Comparison of ENCODE assay signal across 20 cellular contexts in the genomic region with DNA sequence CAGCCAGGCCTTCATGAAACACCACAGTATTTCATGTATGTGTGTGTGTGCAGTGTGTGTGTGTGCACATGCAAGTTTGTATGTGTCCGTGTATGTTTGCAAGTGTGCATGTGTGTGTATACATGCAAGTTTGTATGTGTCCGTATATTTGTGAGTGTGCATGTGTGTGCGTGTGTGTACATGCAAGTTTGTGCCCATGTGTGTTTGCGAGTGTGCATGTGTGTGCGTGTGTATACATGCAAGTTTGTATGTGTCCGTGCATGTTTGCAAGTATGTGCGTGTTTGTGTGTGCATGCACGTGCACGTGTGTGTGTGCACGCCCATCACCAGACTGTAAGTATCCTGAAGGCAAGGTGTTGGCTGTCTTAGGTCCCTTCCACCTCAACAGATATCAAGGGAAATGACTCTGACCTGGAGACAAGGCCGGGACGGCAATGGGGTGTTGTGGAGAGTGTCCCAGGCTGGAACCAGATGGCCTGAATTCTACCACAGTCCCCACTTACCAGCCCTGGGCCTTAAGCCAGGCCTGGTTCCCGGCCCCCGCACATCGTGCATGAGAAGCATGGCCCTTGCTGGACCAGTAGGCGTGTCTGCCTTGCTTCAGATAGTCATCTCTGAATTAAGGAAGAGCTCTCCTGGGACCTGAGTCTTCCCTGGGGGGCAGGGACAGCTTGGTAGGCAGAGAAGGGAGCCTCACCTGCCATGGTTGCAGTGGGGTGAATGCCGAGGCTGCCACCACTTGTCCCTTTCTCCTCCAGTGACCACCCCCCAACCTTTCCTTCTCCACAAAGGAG.
"Had no signal": no experiment of that assay in that cellular context is flagged by ENCODE, and none has a peak within 500 bp of the region (broad histone marks: within the 10 kb centered on the region; RNA-seq: fewer than 3 reads in every experiment).

No MANE protein-coding gene starts in this region.

- H3K36me3 ChIP-seq: adrenal gland, colonic mucosa, lower lobe of right lung, neutrophil, pancreas, transverse colon had no signal

- H3K4me1 ChIP-seq: colonic mucosa had no signal

- H3K27me3 Mint-ChIP-seq: activated naive CD4-positive, alpha-beta T cell treated with anti-CD3 and anti-CD28 coated beads, Interleukin-2, amount 50 U/mL, for 24 hours had no signal

- H3K4me3 Mint-ChIP-seq: activated naive CD4-positive, alpha-beta T cell treated with anti-CD3 and anti-CD28 coated beads, Interleukin-2, amount 50 U/mL, for 24 hours; natural killer cell had no signal

- FAIRE-seq: pancreas had no signal

- H3K9me3 Mint-ChIP-seq: activated naive CD4-positive, alpha-beta T cell treated with anti-CD3 and anti-CD28 coated beads, Interleukin-2, amount 50 U/mL, for 24 hours had no signal

- H3K4me3 ChIP-seq: adrenal gland, colonic mucosa, lower lobe of right lung, pancreas, transverse colon had no signal

- H3K9me3 ChIP-seq: colonic mucosa, neutrophil, pancreas, transverse colon had no signal

- H3K27ac Mint-ChIP-seq: activated naive CD4-positive, alpha-beta T cell treated with anti-CD3 and anti-CD28 coated beads, Interleukin-2, amount 50 U/mL, for 24 hours; natural killer cell had no signal

- ATAC-seq: lower lobe of right lung, natural killer cell, pancreas had no signal

- H3K27ac ChIP-seq: colonic mucosa, neutrophil, pancreas, VCaP had no signal

- DNase-seq: activated CD4-positive, alpha-beta T cell treated with anti-CD3 and anti-CD28 coated beads, Interleukin-2, amount 50 U/mL, for 4 hours; activated CD4-positive, CD25-positive, alpha-beta regulatory T cell treated with anti-CD3 and anti-CD28 coated beads, Interleukin-2, amount 50 U/mL, for 72 hours; activated gamma-delta T cell; adrenal gland; caudate nucleus; colonic mucosa; erythroblast; foreskin melanocyte; head of caudate nucleus; kidney glomerular epithelial cell; lower lobe of right lung; natural killer cell; pancreas; stimulated activated naive CD4-positive, alpha-beta T cell treated with Interleukin-2 at 50 U/mL for 16 hours; SW 1271; T-helper 2 cell; transverse colon had no signal

- H3K36me3 Mint-ChIP-seq: natural killer cell had no signal

- H3K27me3 ChIP-seq: adrenal gland, colonic mucosa, neutrophil, pancreas, transverse colon had no signal
